Comparison of ENCODE assay signal across 15 cellular contexts in genomic region chr13:40398060-40398459, GRCh38.
A peak's percentile ranks its signal among the peaks of the same experiment; 100 is the strongest.
DNase-seq lines count a peak whose midpoint lies in the region; ATAC-seq, FAIRE-seq and TF ChIP-seq lines count a peak whose summit lies in the region.
"Had no signal": no experiment of that assay in that cellular context is flagged by ENCODE, and none has a peak within 500 bp of the region (broad histone marks: within the 10 kb centered on the region; RNA-seq: fewer than 3 reads in every experiment).

No MANE protein-coding gene starts in this region.

- no peak overlapping the region for H3K4me3 ChIP-seq in NB4 (ENCODE audit: low read depth, low read length)
- H3K4me3 ChIP-seq in K562 = no peak overlapping the region
- H3K4me3 ChIP-seq in liver (ENCODE audit: low read depth in 1 of 3, low read length in 3 of 3) = no peak overlapping the region
- no peak overlapping the region for H3K4me3 ChIP-seq in MG63
- no peak overlapping the region for H3K4me3 ChIP-seq in gastrocnemius medialis
- H3K4me3 ChIP-seq: BLaER1 had no signal

- TF ChIP-seq RAD21 in K562 (CRISPR knock-in tag; conservative IDR thresholded peaks at IDR 0.05 in 1 of 2, IDR thresholded peaks at IDR 0.05 in 1 of 2) (no peak), liver (IDR thresholded peaks at IDR 0.05) (peak in 1 of 2 donors; percentile 36)

- H2AFZ ChIP-seq in K562 (ENCODE audit: low read depth, low read length) = no peak overlapping the region

- TF ChIP-seq CTCF in NB4 (IDR thresholded peaks at IDR 0.05; ENCODE audit: low read depth, low read length) (no peak), K562 (IDR thresholded peaks at IDR 0.05 in 2 of 3, conservative IDR thresholded peaks at IDR 0.05 in 1 of 3; ENCODE audit: insufficient read depth in 2 of 3, low read depth in 1 of 3, low read length in 3 of 3) (no peak), liver (IDR thresholded peaks at IDR 0.05; ENCODE audit: low read depth, low read length, missing input control) (no peak), gastrocnemius medialis (IDR thresholded peaks at IDR 0.05 in 4 of 5, conservative IDR thresholded peaks at IDR 0.05 in 1 of 5) (no peak)

- POLR2A ChIA-PET in K562 (lab: Yijun Ruan, JAX) = no interaction called here

- intact Hi-C loops in K562 (cut with micrococcal nuclease) (no loop called here), gastrocnemius medialis (cut with DNase I; ENCODE audit: low total_unique reads) (no loop called here)

- H3K4me1 ChIP-seq in K562 (replicated peaks in 1 of 2; ENCODE audit: control insufficient read depth in 2 of 2, insufficient read depth in 2 of 2, low read length in 2 of 2) = no peaks in the 10 kb centered on the region; a peak in 1 of 5 replicates
- H3K4me1 ChIP-seq in liver (ENCODE audit: control insufficient read depth in 4 of 4, insufficient read depth in 4 of 4, low read length in 3 of 4) = peaks cover 5 to 19% (median 14%) of the 10 kb centered on the region in 4 donors
- H3K4me1 ChIP-seq in gastrocnemius medialis = peaks cover 12 to 13% of the 10 kb centered on the region in 2 donors

- H3K79me2 ChIP-seq in K562 (ENCODE audit: control insufficient read depth, insufficient read depth, low read length) = no peaks in the 10 kb centered on the region

- TF ChIP-seq POLR2A in NB4 (IDR thresholded peaks at IDR 0.05; ENCODE audit: extremely low read depth, insufficient read length) = no peak
- no peak for TF ChIP-seq POLR2A in K562 (conservative IDR thresholded peaks at IDR 0.05)
- TF ChIP-seq POLR2A in gastrocnemius medialis (IDR thresholded peaks at IDR 0.05) = no peak

- WGBS in K562 (ENCODE audit: insufficient coverage, low coverage, missing lambda C conversion rate) = 7% methylated on average over 2 of the region's 2 CpGs
- 30% methylated on average over 2 of the region's 2 CpGs for WGBS in liver

- H3K9me3 ChIP-seq in K562 (replicated peaks; ENCODE audit: control insufficient read depth, insufficient read depth, low read depth, low read length) (no peaks in the 10 kb centered on the region), liver (ENCODE audit: control insufficient read depth in 4 of 4, low read length in 3 of 4) (no peaks in the 10 kb centered on the region), MG63 (no peaks in the 10 kb centered on the region), gastrocnemius medialis (no peaks in the 10 kb centered on the region)

- CTCF ChIA-PET in K562 (lab: Yijun Ruan, JAX; ENCODE audit: low intra/inter-chr PET ratio) = no interaction called here

- no peaks in the 10 kb centered on the region for H3K9me1 ChIP-seq in K562 (ENCODE audit: control insufficient read depth, insufficient read depth, low read length)

- ATAC-seq in K562 (no peak), gastrocnemius medialis (no peak)

- BruUV-seq in K562 (replicated peaks; lab: Mats Ljungman, UMichigan) = no TSS peak

- H3K27ac ChIP-seq in K562 (ENCODE audit: extremely low read depth, low read depth, low read length) (no peak overlapping the region), liver (ENCODE audit: low read depth in 1 of 2, low read length in 2 of 2) (no peak overlapping the region), gastrocnemius medialis (no peak overlapping the region)
- H3K27ac ChIP-seq: 22Rv1, BLaER1 had no signal

- H3K27me3 ChIP-seq in K562 (ENCODE audit: control insufficient read depth in 2 of 2, insufficient read depth in 2 of 2, low read length in 2 of 2) (peaks cover 0 to 2% of the 10 kb centered on the region in 2 experiments; a peak in 1 of 5 replicates), liver (ENCODE audit: control insufficient read depth in 4 of 4, insufficient read depth in 4 of 4, low read length in 3 of 4) (no peaks in the 10 kb centered on the region), MG63 (no peaks in the 10 kb centered on the region), gastrocnemius medialis (no peaks in the 10 kb centered on the region)
- H3K27me3 ChIP-seq: BLaER1 had no signal

- DNase-seq in SIG-M5 treated with dmso at 0.1 percent for 504 hours (lab: John Stamatoyannopoulos, UW; ENCODE audit: unreplicated experiment) (peak; percentile 5), SIG-M5 (lab: John Stamatoyannopoulos, UW) (no peak), NB4 (ENCODE audit: low read depth) (peak; percentile 69), K562 (ENCODE audit: extremely low read depth in 1 of 4, low spot score in 3 of 4) (no peak), dedifferentiated amniotic fluid mesenchymal stem cell (ENCODE audit: extremely low spot score) (no peak), MG63 (no peak), gastrocnemius medialis (no peak)
- DNase-seq: CD4-positive, CD25-positive, alpha-beta regulatory T cell; DMS53; GF-D8; HCEC 1CT; HFFc6 had no signal

- no peak for TF ChIP-seq EP300 in K562 (IDR thresholded peaks at IDR 0.05; ENCODE audit: low read length)

- no peak for FAIRE-seq in K562 (lab: Jason Lieb, UNC)

- H3K9ac ChIP-seq in K562 (ENCODE audit: insufficient read depth in 1 of 2, low read depth in 2 of 2, low read length in 2 of 2) = no peak overlapping the region
- no peak overlapping the region for H3K9ac ChIP-seq in liver (ENCODE audit: low read depth in 1 of 2, low read length in 2 of 2)
- H3K9ac ChIP-seq: BLaER1 had no signal

- H3K4me2 ChIP-seq in K562 (ENCODE audit: insufficient read depth, low read length) = no peak overlapping the region
- H3K4me2 ChIP-seq: BLaER1 had no signal

- in situ Hi-C loops in K562 (cut with MboI) = no loop called here
- in situ Hi-C loops in gastrocnemius medialis (cut with MboI; ENCODE audit: low sequenced_read_pairs in 4 of 4) = no loop called here

- no peaks in the 10 kb centered on the region for H4K20me1 ChIP-seq in K562 (replicated peaks; ENCODE audit: control insufficient read depth, insufficient read depth, low read length)
- H4K20me1 ChIP-seq: BLaER1 had no signal

- H3K36me3 ChIP-seq in K562 (ENCODE audit: control insufficient read depth, insufficient read depth, low read length) (no peaks in the 10 kb centered on the region), liver (ENCODE audit: control insufficient read depth in 4 of 4, insufficient read depth in 3 of 4, low read depth in 1 of 4, low read length in 3 of 4) (no peaks in the 10 kb centered on the region), MG63 (no peaks in the 10 kb centered on the region), gastrocnemius medialis (no peaks in the 10 kb centered on the region)
- H3K36me3 ChIP-seq: BLaER1 had no signal

TF ChIP-seq in K562, 482 proteins besides CTCF, POLR2A, EP300 and RAD21:
- peak; percentile 16; the same call in 1 of the 2 replicates for TF ChIP-seq CEBPB (tag; IDR thresholded peaks at IDR 0.05)
- TF ChIP-seq HCFC1 (IDR thresholded peaks at IDR 0.05; ENCODE audit: low read depth, low read length) = no peak
- no peak for TF ChIP-seq TOE1 (IDR thresholded peaks at IDR 0.05; ENCODE audit: borderline replicate concordance)
- no peak for TF ChIP-seq TOE1 (CRISPR knock-in tag; IDR thresholded peaks at IDR 0.05; ENCODE audit: borderline replicate concordance, low read depth)

TF ChIP-seq in liver, 16 proteins besides CTCF, POLR2A, EP300 and RAD21:
- TF ChIP-seq SP1 (IDR thresholded peaks at IDR 0.05) (peak; percentile 8), HNF4A (conservative IDR thresholded peaks at IDR 0.05) (peak in 1 of 2 donors; percentile 23), EGR1 (IDR thresholded peaks at IDR 0.05; ENCODE audit: low read depth in 2 of 2) (no peak), ZBTB33 (IDR thresholded peaks at IDR 0.05) (no peak), RXRA (IDR thresholded peaks at IDR 0.05) (peak; percentile 68 to 82)

Comparison
In these comparisons a context has a peak if more than half of its experiments do, and no peak if none do; other contexts are left out.
1. DNase-seq: peak in SIG-M5 treated with dmso at 0.1 percent for 504 hours (single experiment) and NB4 (single experiment); none in SIG-M5 (single experiment), K562 (0 of 4), dedifferentiated amniotic fluid mesenchymal stem cell (single experiment), MG63 (single experiment) and gastrocnemius medialis (0 of 2).